In genomic region chr15:63834500-63835210, GRCh38 we compare ENCODE assay signal across 8 cellular contexts. TPM values are rescaled to one million over a fixed set of nuclear protein-coding genes. Genes with fewer than 3 reads are reported as not detected.
A peak's percentile ranks its signal among the peaks of the same experiment; 100 is the strongest.
DNase-seq lines count a peak whose midpoint lies in the region; ATAC-seq and TF ChIP-seq lines count a peak whose summit lies in the region.

No MANE protein-coding gene starts in this region.

- H3K27me3 ChIP-seq in SJSA1 (replicated peaks) (no peaks in the 10 kb centered on the region), rectal smooth muscle tissue (ENCODE audit: control insufficient read depth, insufficient read depth, low read length) (no peaks in the 10 kb centered on the region)

- H3K36me3 ChIP-seq in SJSA1 (peaks cover 8% of the 10 kb centered on the region), rectal smooth muscle tissue (ENCODE audit: control insufficient read depth, insufficient read depth, low read length) (no peaks in the 10 kb centered on the region)

- peak; percentile 3 for ATAC-seq in GM18502 (IDR thresholded peaks at IDR 0.05; ENCODE audit: poor library complexity, unreplicated experiment)
- no peak for ATAC-seq in activated CD4-positive, CD25-positive, alpha-beta regulatory T cell treated with anti-CD3 and anti-CD28 coated beads, Interleukin-2, amount 50 U/mL, for 24 hours

- TF ChIP-seq CTCF in fibroblast of mammary gland (conservative IDR thresholded peaks at IDR 0.05; ENCODE audit: control insufficient read depth, insufficient read depth, low read depth, low read length) (no peak), GM13976 (IDR thresholded peaks at IDR 0.05; ENCODE audit: borderline replicate concordance, control extremely low read depth, extremely low read depth, insufficient read depth, missing control alignments) (no peak), GM20000 (IDR thresholded peaks at IDR 0.05; ENCODE audit: extremely low read depth, missing control alignments) (no peak)

- H3K4me1 ChIP-seq in SJSA1 (replicated peaks) (peaks cover 11% of the 10 kb centered on the region; the same call in 1 of the 2 replicates), rectal smooth muscle tissue (ENCODE audit: control insufficient read depth, insufficient read depth, low read length) (peaks cover 14% of the 10 kb centered on the region)

- in situ Hi-C loops in GM13976 (cut with MboI; ENCODE audit: low sequenced_read_pairs, unreplicated experiment), result no loop called here

- H3K9me3 ChIP-seq in SJSA1 (replicated peaks), result no peaks in the 10 kb centered on the region

- no peak overlapping the region; the same call in 1 of the 2 replicates for H3K27ac ChIP-seq in SJSA1
- peak overlapping the region; percentile 88 for H3K27ac ChIP-seq in rectal smooth muscle tissue (ENCODE audit: low read depth, low read length)

- H3K9ac ChIP-seq in rectal smooth muscle tissue (ENCODE audit: low read length), result peak overlapping the region; percentile 14

- H3K4me3 ChIP-seq in SJSA1 (peak overlapping the region; percentile 82), fibroblast of mammary gland (ENCODE audit: control insufficient read depth, low read depth, low read length) (peak overlapping the region; percentile 77), rectal smooth muscle tissue (ENCODE audit: low read length) (peak overlapping the region; percentile 91)

- DNase-seq in SJSA1 (ENCODE audit: low read depth in 1 of 2, low spot score in 2 of 2) (no peak), fibroblast of mammary gland (ENCODE audit: low read depth) (no peak), GM13976 (ENCODE audit: low spot score) (no peak), ecto neural progenitor cell (ENCODE audit: low spot score) (no peak), GM20000 (ENCODE audit: low spot score) (no peak)

RNA-seq across cellular contexts. Expression of gene HERC1, which starts 0.9 kb away (rescaled TPM):
- total RNA-seq in SJSA1 (2014; rRNA removed; shearing (Covaris generic)), result 54.5 and 93.3 TPM in 2 replicates
